8 cellular contexts compared by ENCODE assay signal in the genomic region with DNA sequence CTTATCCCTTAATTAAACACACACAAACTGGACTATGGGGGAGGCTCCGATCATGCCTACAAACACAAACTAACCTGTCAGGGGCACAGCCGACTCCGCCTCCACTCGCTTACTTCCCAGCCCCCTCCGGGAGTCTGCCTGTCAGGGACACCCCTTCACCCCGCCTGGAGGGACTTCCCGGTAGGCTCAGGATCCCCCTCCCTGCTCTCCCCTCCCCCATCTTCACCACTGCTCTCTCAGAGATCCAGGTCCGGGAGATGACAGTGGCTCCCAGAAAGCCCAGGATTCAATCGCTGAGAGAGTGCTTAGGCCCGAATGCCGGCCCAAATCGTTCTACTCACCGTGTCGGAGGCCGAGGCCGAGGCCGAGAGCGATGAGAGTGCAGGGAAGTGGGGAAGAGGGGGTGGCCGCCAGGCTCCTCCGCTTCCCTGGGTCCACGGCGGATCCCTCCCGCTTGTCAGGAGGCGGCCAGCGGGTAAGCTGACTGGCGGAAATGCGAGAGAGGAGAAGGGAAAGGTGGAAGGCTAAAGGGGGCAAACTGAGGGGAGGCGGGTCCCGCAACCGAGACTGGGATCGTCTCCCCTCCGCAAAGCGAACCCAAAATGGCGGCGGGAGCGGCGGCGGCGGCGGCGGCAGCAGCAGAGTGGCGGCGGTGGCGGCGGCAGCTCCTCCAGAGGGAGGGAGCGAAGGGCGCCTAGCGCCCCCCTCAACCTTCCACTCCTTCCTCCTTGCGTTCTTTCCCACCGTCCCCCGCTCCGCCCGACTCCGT. TPM values are rescaled to one million over a fixed set of nuclear protein-coding genes. Genes with fewer than 3 reads are reported as not detected.
DNase-seq lines count a peak whose midpoint lies in the region; ATAC-seq and TF ChIP-seq lines count a peak whose summit lies in the region.
"Not testable (repeated sequence)": the region's sequence is repeated elsewhere in the genome, so short reads cannot be mapped to it uniquely, and the experiment has no call there.

No MANE protein-coding gene starts in this region.

- DNase-seq in PC-9, result peak in 1 of 2 experiments; percentile 16
- DNase-seq in activated T-cell treated with anti-CD3 and anti-CD28 coated beads, Interleukin-2, amount 50 U/mL, for 1 hour, result peak; percentile 72
- peak; percentile 36 to 51 (median 51) for DNase-seq in effector memory CD4-positive, alpha-beta T cell
- peak; percentile 66 for DNase-seq in lower lobe of right lung
- DNase-seq in stimulated activated CD4-positive, alpha-beta T cell treated with anti-CD3 and anti-CD28 coated beads, Interleukin-1b, Interleukin-23, amount 100 ng/mL, for 24 hours (ENCODE audit: low read depth in 4 of 4, low spot score in 1 of 4), result peak; percentile 39 to 43 (median 41)

- H3K9me2 ChIP-seq in PC-9 (ENCODE audit: insufficient read depth), result not testable (repeated sequence)

- not testable (repeated sequence) for H3K9me3 ChIP-seq in PC-9 (ENCODE audit: insufficient read depth, low read depth); effector memory CD4-positive, alpha-beta T cell (ENCODE audit: control insufficient read depth, low read length); lower lobe of right lung

- peak overlapping the region; percentile 94 for H3K4me3 ChIP-seq in ACC112 (ENCODE audit: low read depth, low read length)
- peak overlapping the region; percentile 86 for H3K4me3 ChIP-seq in PC-9
- H3K4me3 ChIP-seq in effector memory CD4-positive, alpha-beta T cell (ENCODE audit: insufficient read depth, low read depth, low read length, poor library complexity, severe bottlenecking), result peak overlapping the region; percentile 99
- peak overlapping the region; percentile 91 for H3K4me3 ChIP-seq in lower lobe of right lung

- POLR2A ChIA-PET in PC-9 (lab: Charles Lee; ENCODE audit: unreplicated experiment), result not testable (repeated sequence)

- TF ChIP-seq CTCF in PC-9 (conservative IDR thresholded peaks at IDR 0.05); lower lobe of right lung (IDR thresholded peaks at IDR 0.05): not testable (repeated sequence)

- H4K20me1 ChIP-seq in PC-9 (ENCODE audit: insufficient read depth), result peaks cover 39% of the 10 kb centered on the region

- not testable (repeated sequence) for H3K36me3 ChIP-seq in ACC112 (ENCODE audit: insufficient read depth, low read length); PC-9 (ENCODE audit: low read depth); effector memory CD4-positive, alpha-beta T cell (ENCODE audit: control insufficient read depth, insufficient read depth, low read length); lower lobe of right lung

- H3K4me2 ChIP-seq in PC-9, result peak overlapping the region; percentile 64

- peaks cover 21% of the 10 kb centered on the region for H3F3A ChIP-seq in PC-9 (ENCODE audit: insufficient read depth, low read depth)

- peaks cover 81% of the 10 kb centered on the region for H3K79me2 ChIP-seq in ACC112 (ENCODE audit: control insufficient read depth, insufficient read depth, low read length, unreplicated experiment)
- H3K79me2 ChIP-seq in PC-9 (ENCODE audit: low read depth), result peaks cover 82% of the 10 kb centered on the region

- H3K27me3 ChIP-seq in ACC112 (ENCODE audit: insufficient read depth, low read length); PC-9 (ENCODE audit: insufficient read depth, low read depth); effector memory CD4-positive, alpha-beta T cell (replicated peaks; ENCODE audit: control insufficient read depth, insufficient read depth, low read length, poor library complexity, severe bottlenecking); lower lobe of right lung (ENCODE audit: low read depth): not testable (repeated sequence)

- intact Hi-C loops in PC-9 (cut with micrococcal nuclease; ENCODE audit: unreplicated experiment); lower lobe of right lung (cut with DNase I): not testable (repeated sequence)

- H2AFZ ChIP-seq in ACC112 (ENCODE audit: low read length, unreplicated experiment) (peak overlapping the region; percentile 77), PC-9 (peak overlapping the region; percentile 85)

- CTCF ChIA-PET in PC-9 (lab: Charles Lee), result interaction anchor here (0.7 kb wide), 1 partner anchor 66 kb away, joined by 3 read pairs; no protein-coding TSS in a partner anchor

- H3K4me1 ChIP-seq in ACC112 (ENCODE audit: control insufficient read depth, insufficient read depth, low read length, unreplicated experiment), result peaks cover 11% of the 10 kb centered on the region
- peaks cover 25% of the 10 kb centered on the region for H3K4me1 ChIP-seq in PC-9 (replicated peaks; ENCODE audit: insufficient read depth)
- H3K4me1 ChIP-seq in effector memory CD4-positive, alpha-beta T cell (ENCODE audit: control insufficient read depth, insufficient read depth, low read length, poor library complexity, severe bottlenecking), result peaks cover 11% of the 10 kb centered on the region
- H3K4me1 ChIP-seq in lower lobe of right lung, result peaks cover 44% of the 10 kb centered on the region

- ATAC-seq in GM19324 (IDR thresholded peaks at IDR 0.05; ENCODE audit: low FRiP score, unreplicated experiment) (peak; percentile 31), HG03342 (IDR thresholded peaks at IDR 0.05; ENCODE audit: unreplicated experiment) (peak; percentile 27), lower lobe of right lung (peak; percentile 66 to 69)

- not testable (repeated sequence) for BruUV-seq in PC-9 (replicated peaks; lab: Mats Ljungman, UMichigan)

- H3K27ac ChIP-seq in ACC112 (ENCODE audit: low read depth, low read length) (peak overlapping the region; percentile 95), PC-9 (peak overlapping the region; percentile 79), lower lobe of right lung (peak overlapping the region; percentile 96)
- peak overlapping the region; percentile 98 for H3K27ac ChIP-seq in effector memory CD4-positive, alpha-beta T cell (ENCODE audit: insufficient read depth, low read length, poor library complexity, severe bottlenecking)

RNA-seq across cellular contexts. Expression of gene ASH1L, which starts 0.6 kb away (rescaled TPM):
- total RNA-seq in PC-9 (2021) (29.4 and 36.0 TPM in 2 replicates), lower lobe of right lung (59.8 TPM)

RNA-seq across cellular contexts. Expression of gene MSTO1, which starts 48.0 kb away (rescaled TPM):
- total RNA-seq in PC-9 (2021), result 21.3 and 21.5 TPM in 2 replicates
- 31.1 TPM for total RNA-seq in lower lobe of right lung
